ENCODE assay signal across 26 cellular contexts in the genomic region with DNA sequence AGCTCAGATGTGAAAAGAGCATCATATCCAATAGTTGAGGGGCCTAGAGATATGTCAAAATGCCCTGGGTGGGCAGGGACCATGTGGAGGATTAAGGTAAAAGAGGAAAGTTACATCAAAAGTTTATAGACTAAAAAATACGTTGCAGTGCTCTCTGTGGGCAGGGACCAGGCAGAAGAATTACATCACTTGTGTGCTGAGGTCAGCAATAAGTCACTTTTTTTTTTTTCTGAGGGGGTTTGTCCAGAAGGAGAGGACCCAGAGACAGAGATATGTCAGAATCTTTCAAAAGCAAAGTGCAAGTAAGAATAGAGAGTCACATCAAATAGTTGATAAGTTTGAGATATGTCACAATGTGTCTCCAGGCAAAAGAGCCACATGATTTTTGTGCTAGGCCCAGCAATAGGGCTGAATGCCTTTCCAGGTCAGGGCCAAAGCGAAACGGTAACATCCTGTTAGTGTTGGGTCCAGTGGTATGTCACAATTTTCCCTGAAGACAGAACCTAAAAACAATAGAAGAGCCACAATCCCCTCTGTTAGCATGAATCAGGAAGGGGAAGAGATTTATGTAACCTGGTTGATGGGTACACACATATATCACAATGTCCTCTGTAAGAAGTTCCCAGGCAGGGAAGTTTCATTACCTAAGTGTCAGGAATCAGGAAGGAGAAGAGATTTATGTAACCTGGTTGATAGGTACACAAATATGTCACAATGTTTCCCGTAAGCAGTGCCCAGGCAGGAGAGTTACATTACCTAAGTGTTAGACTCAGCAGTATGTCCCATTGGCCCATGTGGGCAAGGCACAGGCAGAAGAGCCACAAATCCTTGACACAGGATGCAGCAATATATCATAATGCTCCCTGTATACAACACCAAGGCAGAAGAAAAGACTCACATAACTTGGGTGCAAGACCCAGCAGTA.
"Had no signal": no experiment of that assay in that cellular context is flagged by ENCODE, and none has a peak within 500 bp of the region (broad histone marks: within the 10 kb centered on the region; RNA-seq: fewer than 3 reads in every experiment).

No MANE protein-coding gene starts in this region.

- H3K4me3 Mint-ChIP-seq: activated naive CD4-positive, alpha-beta T cell treated with anti-CD3 and anti-CD28 coated beads for 36 hours; activated naive CD8-positive, alpha-beta T cell treated with anti-CD3 and anti-CD28 coated beads for 36 hours; brain; mesothelial cell of epicardium; naive B cell; nephron progenitor cell; stimulated activated naive B cell treated with anti-CD40 and anti-IgM and Interleukin-4, amounts not matched to agents 10 μg/mL and 1 μg/mL and 100 μg/mL, for 72 hours had no signal

- H3K27me3 ChIP-seq: adrenal gland, ascending aorta, dorsolateral prefrontal cortex, pancreas, testis, transverse colon had no signal

- H3K27ac Mint-ChIP-seq: activated naive CD4-positive, alpha-beta T cell treated with anti-CD3 and anti-CD28 coated beads for 36 hours; activated naive CD8-positive, alpha-beta T cell treated with anti-CD3 and anti-CD28 coated beads for 36 hours; brain; mesothelial cell of epicardium; nephron progenitor cell; stimulated activated naive B cell treated with anti-CD40 and anti-IgM and Interleukin-4, amounts not matched to agents 10 μg/mL and 1 μg/mL and 100 μg/mL, for 72 hours had no signal

- H3K36me3 ChIP-seq: adrenal gland, ascending aorta, pancreas, transverse colon had no signal

- H3K9me3 Mint-ChIP-seq: activated naive CD4-positive, alpha-beta T cell treated with anti-CD3 and anti-CD28 coated beads for 36 hours; activated naive CD8-positive, alpha-beta T cell treated with anti-CD3 and anti-CD28 coated beads for 36 hours had no signal

- H3K9me3 ChIP-seq: adrenal gland, ascending aorta, pancreas, psoas muscle, testis, transverse colon had no signal

- H3K4me2 ChIP-seq: smooth muscle cell had no signal

- H3K4me3 ChIP-seq: adrenal gland, ascending aorta, coronary artery, dorsolateral prefrontal cortex, pancreas, psoas muscle, smooth muscle cell, testis, transverse colon had no signal

- H3K4me1 ChIP-seq: adrenal gland, ascending aorta, pancreas, psoas muscle, testis, transverse colon had no signal

- H3K4me1 Mint-ChIP-seq: activated naive CD8-positive, alpha-beta T cell treated with anti-CD3 and anti-CD28 coated beads for 36 hours; brain; mesothelial cell of epicardium; naive B cell; nephron progenitor cell; stimulated activated naive B cell treated with anti-CD40 and anti-IgM and Interleukin-4, amounts not matched to agents 10 μg/mL and 1 μg/mL and 100 μg/mL, for 72 hours had no signal

- H3K27me3 Mint-ChIP-seq: activated naive CD8-positive, alpha-beta T cell treated with anti-CD3 and anti-CD28 coated beads for 36 hours; brain; naive B cell; stimulated activated naive B cell treated with anti-CD40 and anti-IgM and Interleukin-4, amounts not matched to agents 10 μg/mL and 1 μg/mL and 100 μg/mL, for 72 hours had no signal

- ATAC-seq: left ventricle myocardium superior; psoas muscle; stimulated activated naive B cell treated with anti-CD40 and anti-IgM and Interleukin-4, amounts not matched to agents 10 μg/mL and 1 μg/mL and 100 μg/mL, for 72 hours had no signal

- H3K27ac ChIP-seq: ascending aorta, coronary artery, dorsolateral prefrontal cortex, pancreas, psoas muscle, testis, transverse colon, VCaP had no signal

- H3K36me3 Mint-ChIP-seq: activated naive CD8-positive, alpha-beta T cell treated with anti-CD3 and anti-CD28 coated beads for 36 hours; brain; mesothelial cell of epicardium; naive B cell; stimulated activated naive B cell treated with anti-CD40 and anti-IgM and Interleukin-4, amounts not matched to agents 10 μg/mL and 1 μg/mL and 100 μg/mL, for 72 hours had no signal

- DNase-seq: activated CD4-positive, alpha-beta T cell treated with anti-CD3 and anti-CD28 coated beads for 4 hours; activated CD4-positive, alpha-beta T cell treated with anti-CD3 and anti-CD28 coated beads, Interleukin-2, amount 50 U/mL, for 4 hours; activated effector memory CD4-positive, alpha-beta T cell treated with anti-CD3 and anti-CD28 coated beads, Interleukin-2, amount 50 U/mL, for 16 hours; activated naive CD4-positive, alpha-beta T cell treated with anti-CD3 and anti-CD28 coated beads for 36 hours; activated naive CD8-positive, alpha-beta T cell treated with anti-CD3 and anti-CD28 coated beads for 36 hours; activated T-cell treated with anti-CD3 and anti-CD28 coated beads for 4 hours; adrenal gland; dorsolateral prefrontal cortex; effector memory CD4-positive, alpha-beta T cell; islet precursor cell; left ventricle myocardium superior; naive B cell; nephron progenitor cell; nucleus accumbens; pancreas; psoas muscle; stimulated activated CD4-positive, alpha-beta T cell treated with anti-CD3 and anti-CD28 coated beads, Interleukin-1b, Interleukin-23, amount 100 ng/mL, for 48 hours; stimulated activated naive B cell treated with anti-CD40 and anti-IgM and Interleukin-4, amounts not matched to agents 10 μg/mL and 1 μg/mL and 100 μg/mL, for 72 hours; testis; transverse colon had no signal
